ENCODE assay signal across 25 cellular contexts in genomic region chr21:26513212-26513611, GRCh38. TPM values are rescaled to one million over a fixed set of nuclear protein-coding genes. Genes with fewer than 3 reads are reported as not detected.
DNase-seq lines count a peak whose midpoint lies in the region; ATAC-seq, FAIRE-seq and TF ChIP-seq lines count a peak whose summit lies in the region.
"Had no signal": no experiment of that assay in that cellular context is flagged by ENCODE, and none has a peak within 500 bp of the region (broad histone marks: within the 10 kb centered on the region; RNA-seq: fewer than 3 reads in every experiment).

No MANE protein-coding gene starts in this region.

- H3K27ac Mint-ChIP-seq in activated T-cell treated with anti-CD3 and anti-CD28 coated beads, Interleukin-2, amount 50 U/mL, for 72 hours, result no peak overlapping the region
- H3K27ac Mint-ChIP-seq: CD8-positive, alpha-beta memory T cell; HFFc6; T-cell had no signal

- H3K4me3 ChIP-seq in bronchial epithelial cell (ENCODE audit: low read depth, low read length) (no peak overlapping the region), WERI-Rb-1 (ENCODE audit: low read depth, low read length) (no peak overlapping the region)
- H3K4me3 ChIP-seq: A549, heart right ventricle, sigmoid colon, thyroid gland had no signal

- no peaks in the 10 kb centered on the region for H3K4me1 Mint-ChIP-seq in activated T-cell treated with anti-CD3 and anti-CD28 coated beads, Interleukin-2, amount 50 U/mL, for 72 hours (ENCODE audit: low read depth)
- H3K4me1 Mint-ChIP-seq: CD8-positive, alpha-beta memory T cell; T-cell had no signal

- H3K27me3 Mint-ChIP-seq in activated T-cell treated with anti-CD3 and anti-CD28 coated beads, Interleukin-2, amount 50 U/mL, for 72 hours (ENCODE audit: low read depth), result no peaks in the 10 kb centered on the region

- no peak overlapping the region for H3K4me3 Mint-ChIP-seq in activated T-cell treated with anti-CD3 and anti-CD28 coated beads, Interleukin-2, amount 50 U/mL, for 72 hours
- H3K4me3 Mint-ChIP-seq: CD8-positive, alpha-beta memory T cell; HFFc6; T-cell had no signal

- CTCF ChIA-PET in GM10248 (lab: Yijun Ruan, JAX), result no interaction called here

- POLR2A ChIA-PET in GM10248 (lab: Yijun Ruan, JAX), result no interaction called here

- H3K27me3 ChIP-seq in bronchial epithelial cell (ENCODE audit: control insufficient read depth, insufficient read depth, low read length), result no peaks in the 10 kb centered on the region
- no peaks in the 10 kb centered on the region for H3K27me3 ChIP-seq in WERI-Rb-1 (ENCODE audit: insufficient read depth, low read depth, severe bottlenecking)
- H3K27me3 ChIP-seq: heart right ventricle, sigmoid colon, thyroid gland had no signal

- peaks cover 0 to 2% of the 10 kb centered on the region in 2 donors for H3K9me3 Mint-ChIP-seq in activated T-cell treated with anti-CD3 and anti-CD28 coated beads, Interleukin-2, amount 50 U/mL, for 72 hours

- no peak overlapping the region for H3K27ac ChIP-seq in WERI-Rb-1
- H3K27ac ChIP-seq: A549, sigmoid colon, thyroid gland had no signal

- no peaks in the 10 kb centered on the region for H3K36me3 ChIP-seq in bronchial epithelial cell (ENCODE audit: control insufficient read depth, insufficient read depth, low read length)
- H3K36me3 ChIP-seq in WERI-Rb-1, result no peaks in the 10 kb centered on the region
- H3K36me3 ChIP-seq: heart right ventricle, sigmoid colon, thyroid gland had no signal

- no peak for FAIRE-seq in bronchial epithelial cell (lab: Jason Lieb, UNC)
- FAIRE-seq: A549, GM12892 had no signal

- no peak for TF ChIP-seq CTCF in bronchial epithelial cell (IDR thresholded peaks at IDR 0.05; ENCODE audit: insufficient read depth, low read length, severe bottlenecking)
- no peak for TF ChIP-seq CTCF in WERI-Rb-1 (IDR thresholded peaks at IDR 0.05; ENCODE audit: low read depth, low read length)
- no peak for TF ChIP-seq CTCF in GM10248 (IDR thresholded peaks at IDR 0.05; ENCODE audit: control extremely low read depth, extremely low read depth, low read depth, missing control alignments)

- no peaks in the 10 kb centered on the region for H3K9me3 ChIP-seq in WERI-Rb-1 (ENCODE audit: severe bottlenecking)
- H3K9me3 ChIP-seq: A549, sigmoid colon, thyroid gland had no signal

- H3K36me3 Mint-ChIP-seq in activated T-cell treated with anti-CD3 and anti-CD28 coated beads, Interleukin-2, amount 50 U/mL, for 72 hours (ENCODE audit: insufficient read depth in 2 of 2), result no peaks in the 10 kb centered on the region
- H3K36me3 Mint-ChIP-seq: CD8-positive, alpha-beta memory T cell; T-cell had no signal

- ATAC-seq in activated T-cell treated with anti-CD3 and anti-CD28 coated beads, Interleukin-2, amount 50 U/mL, for 72 hours (replicated peaks in 1 of 2), result no peak
- ATAC-seq: A549, heart right ventricle, T-cell had no signal

- peak; percentile 72 for DNase-seq in AG08395 (ENCODE audit: low spot score)
- DNase-seq in NCI-H226, result peak; percentile 62
- DNase-seq in bronchial epithelial cell (ENCODE audit: low read depth), result peak; percentile 56
- peak; percentile 44 for DNase-seq in glomerular visceral epithelial cell (ENCODE audit: extremely low spot score)
- DNase-seq in activated T-cell treated with anti-CD3 and anti-CD28 coated beads, Interleukin-2, amount 50 U/mL, for 72 hours, result no peak
- no peak for DNase-seq in WERI-Rb-1
- DNase-seq in GM10248 (ENCODE audit: extremely low spot score), result no peak
- DNase-seq in NCI-H1092 (lab: John Stamatoyannopoulos, UW), result no peak
- DNase-seq: activated CD4-positive, CD25-positive, alpha-beta regulatory T cell; activated gamma-delta T cell; CD8-positive, alpha-beta memory T cell; effector CD8-positive, alpha-beta T cell; HFFc6; left cardiac atrium; NCI-H1105; NCI-H2171 treated with DMSO at 0.1 percent for 48 hours; sigmoid colon; stimulated activated CD4-positive, alpha-beta T cell treated with anti-CD3 and anti-CD28 coated beads, Interleukin-4, amount 100 ng/mL, for 1 hour; T-cell; thyroid gland had no signal

RNA-seq across cellular contexts. Expression of gene CYYR1, which starts 59.9 kb away (rescaled TPM):
- 0.38 and 1.1 TPM in 2 replicates for total RNA-seq in bronchial epithelial cell
- total RNA-seq in activated T-cell treated with anti-CD3 and anti-CD28 coated beads, Interleukin-2, amount 50 U/mL, for 72 hours, result not detected
- total RNA-seq: activated CD8-positive, alpha-beta memory T cell treated with anti-CD3 and anti-CD28 coated beads for 36 hours; CD8-positive, alpha-beta memory T cell; HFFc6; osteoblast had no signal

Comparison
In these comparisons a context has a peak if more than half of its experiments do, and no peak if none do; other contexts are left out.
1. DNase-seq: peak in AG08395 (single experiment), NCI-H226 (single experiment), bronchial epithelial cell (single experiment) and glomerular visceral epithelial cell (single experiment); none in activated T-cell treated with anti-CD3 and anti-CD28 coated beads, Interleukin-2, amount 50 U/mL, for 72 hours (0 of 2), WERI-Rb-1 (single experiment), GM10248 (single experiment) and NCI-H1092 (single experiment).